27 cellular contexts compared by ENCODE assay signal in the genomic region with DNA sequence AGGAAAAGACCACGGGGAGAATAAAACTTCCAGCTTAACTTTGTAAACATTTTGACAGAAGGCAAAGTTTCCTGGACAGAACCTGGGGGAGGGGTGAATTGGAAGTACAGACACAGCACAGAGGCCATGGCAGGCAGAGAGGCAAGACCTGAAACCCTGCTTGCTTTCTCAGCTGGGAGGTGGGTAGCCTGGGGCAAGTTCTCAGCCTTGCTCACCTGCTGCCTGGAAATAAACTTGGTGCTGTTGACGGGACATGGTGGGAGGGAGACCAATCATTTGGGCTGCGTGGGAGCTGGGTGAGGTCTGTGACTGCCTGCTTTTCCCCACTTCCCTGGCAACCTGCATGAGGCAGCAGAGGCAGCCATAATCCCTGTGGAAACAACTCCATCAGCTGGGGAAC.
"Had no signal": no experiment of that assay in that cellular context is flagged by ENCODE, and none has a peak within 500 bp of the region (broad histone marks: within the 10 kb centered on the region; RNA-seq: fewer than 3 reads in every experiment).

No MANE protein-coding gene starts in this region.

- H3K4me3 Mint-ChIP-seq: activated CD4-positive, alpha-beta memory T cell treated with anti-CD3 and anti-CD28 coated beads, Interleukin-2, amount 10 ng/mL, durations not matched to agents 7 days and 5 days; activated CD8-positive, alpha-beta memory T cell treated with anti-CD3 and anti-CD28 coated beads, Interleukin-2, amount 10 ng/mL, durations not matched to agents 7 days and 5 days; activated naive CD4-positive, alpha-beta T cell treated with anti-CD3 and anti-CD28 coated beads, Interleukin-2, amount 10 ng/mL, durations not matched to agents 7 days and 5 days; activated naive CD8-positive, alpha-beta T cell; activated naive CD8-positive, alpha-beta T cell treated with anti-CD3 and anti-CD28 coated beads, Interleukin-2, amount 50 U/mL, for 24 hours had no signal

- H3K4me1 ChIP-seq: SJCRH30 had no signal

- FAIRE-seq: K562 had no signal

- H3K4me3 ChIP-seq: K562, SJCRH30, SK-N-MC had no signal

- H3K36me3 ChIP-seq: brain microvascular endothelial cell, SJCRH30, WERI-Rb-1 had no signal

- ATAC-seq: activated CD8-positive, alpha-beta memory T cell treated with anti-CD3 and anti-CD28 coated beads, Interleukin-2, amount 10 ng/mL, durations not matched to agents 7 days and 5 days; activated naive CD8-positive, alpha-beta T cell treated with anti-CD3 and anti-CD28 coated beads, Interleukin-2, amount 50 U/mL, for 24 hours; K562 had no signal

- H3K27me3 ChIP-seq: brain microvascular endothelial cell, SJCRH30 had no signal

- H3K27me3 Mint-ChIP-seq: activated CD4-positive, alpha-beta memory T cell treated with anti-CD3 and anti-CD28 coated beads, Interleukin-2, amount 10 ng/mL, durations not matched to agents 7 days and 5 days; activated naive CD4-positive, alpha-beta T cell treated with anti-CD3 and anti-CD28 coated beads, Interleukin-2, amount 10 ng/mL, durations not matched to agents 7 days and 5 days had no signal

- DNase-seq: activated CD4-positive, alpha-beta memory T cell treated with anti-CD3 and anti-CD28 coated beads, Interleukin-2, amount 10 ng/mL, durations not matched to agents 7 days and 5 days; activated CD4-positive, alpha-beta T cell treated with anti-CD3 and anti-CD28 coated beads for 1 hour; activated CD4-positive, alpha-beta T cell treated with anti-CD3 and anti-CD28 coated beads for 48 hours; activated CD4-positive, CD25-positive, alpha-beta regulatory T cell; activated CD8-positive, alpha-beta memory T cell treated with anti-CD3 and anti-CD28 coated beads for 24 hours; activated CD8-positive, alpha-beta memory T cell treated with anti-CD3 and anti-CD28 coated beads, Interleukin-2, amount 10 ng/mL, durations not matched to agents 7 days and 5 days; activated CD8-positive, alpha-beta memory T cell treated with anti-CD3 and anti-CD28 coated beads, Interleukin-2, amount 50 U/mL, for 48 hours; activated effector memory CD4-positive, alpha-beta T cell treated with Interleukin-2 at 50 U/mL for 16 hours; activated naive CD4-positive, alpha-beta T cell treated with anti-CD3 and anti-CD28 coated beads, Interleukin-2, amount 10 ng/mL, durations not matched to agents 7 days and 5 days; activated naive CD8-positive, alpha-beta T cell treated with anti-CD3 and anti-CD28 coated beads, Interleukin-2, amount 50 U/mL, for 24 hours; activated T-cell treated with anti-CD3 and anti-CD28 coated beads, Interleukin-2, amount 50 U/mL, for 48 hours; aorta; central memory CD4-positive, alpha-beta T cell; NCI-H1417 treated with DMSO at 0.1 percent for 48 hours; NCI-H1930; NCI-H2081 treated with DMSO at 0.1 percent for 48 hours; NCI-H524 treated with DMSO at 0.1 percent for 48 hours; NCI-H748 treated with DMSO at 0.1 percent for 48 hours; OCI-M1; SHP77; T1000; WERI-Rb-1 had no signal

- H3K4me1 Mint-ChIP-seq: activated CD4-positive, alpha-beta memory T cell treated with anti-CD3 and anti-CD28 coated beads, Interleukin-2, amount 10 ng/mL, durations not matched to agents 7 days and 5 days; activated CD8-positive, alpha-beta memory T cell treated with anti-CD3 and anti-CD28 coated beads, Interleukin-2, amount 10 ng/mL, durations not matched to agents 7 days and 5 days; activated naive CD4-positive, alpha-beta T cell treated with anti-CD3 and anti-CD28 coated beads, Interleukin-2, amount 10 ng/mL, durations not matched to agents 7 days and 5 days; activated naive CD8-positive, alpha-beta T cell treated with anti-CD3 and anti-CD28 coated beads, Interleukin-2, amount 50 U/mL, for 24 hours had no signal

- H3K27ac ChIP-seq: brain microvascular endothelial cell, SJCRH30, SK-N-MC, WERI-Rb-1 had no signal

- H3K36me3 Mint-ChIP-seq: activated CD8-positive, alpha-beta memory T cell treated with anti-CD3 and anti-CD28 coated beads, Interleukin-2, amount 10 ng/mL, durations not matched to agents 7 days and 5 days; activated naive CD4-positive, alpha-beta T cell treated with anti-CD3 and anti-CD28 coated beads, Interleukin-2, amount 10 ng/mL, durations not matched to agents 7 days and 5 days had no signal

- H3K9me3 ChIP-seq: SJCRH30 had no signal

- H3K27ac Mint-ChIP-seq: activated CD4-positive, alpha-beta memory T cell treated with anti-CD3 and anti-CD28 coated beads, Interleukin-2, amount 10 ng/mL, durations not matched to agents 7 days and 5 days; activated CD8-positive, alpha-beta memory T cell treated with anti-CD3 and anti-CD28 coated beads, Interleukin-2, amount 10 ng/mL, durations not matched to agents 7 days and 5 days; activated naive CD4-positive, alpha-beta T cell treated with anti-CD3 and anti-CD28 coated beads, Interleukin-2, amount 10 ng/mL, durations not matched to agents 7 days and 5 days; activated naive CD8-positive, alpha-beta T cell; activated naive CD8-positive, alpha-beta T cell treated with anti-CD3 and anti-CD28 coated beads, Interleukin-2, amount 50 U/mL, for 24 hours had no signal
